Comparison of ENCODE assay signal across 14 cellular contexts in genomic region chr9:122537066-122537465, GRCh38. TPM values are rescaled to one million over a fixed set of nuclear protein-coding genes. Genes with fewer than 3 reads are reported as not detected.
"Had no signal": no experiment of that assay in that cellular context is flagged by ENCODE, and none has a peak within 500 bp of the region (broad histone marks: within the 10 kb centered on the region; RNA-seq: fewer than 3 reads in every experiment).

No MANE protein-coding gene starts in this region.

RNA-seq across cellular contexts. Expression of gene OR1N1, which starts 10.0 kb away (rescaled TPM):
- total RNA-seq: stomach, subcutaneous adipose tissue, suprapubic skin, temporal lobe, thoracic aorta, thyroid gland, tibial nerve, transverse colon, upper lobe of left lung, upper lobe of right lung, ureter, urinary bladder, uterus, vagina had no signal

RNA-seq across cellular contexts. Expression of gene OR1N2, which starts 15.8 kb away (rescaled TPM):
- total RNA-seq: stomach, subcutaneous adipose tissue, suprapubic skin, temporal lobe, thyroid gland, tibial nerve, transverse colon, upper lobe of left lung, upper lobe of right lung, ureter, urinary bladder, uterus, vagina had no signal

RNA-seq across cellular contexts. Expression of gene OR1J4, which starts 18.1 kb away (rescaled TPM):
- total RNA-seq: subcutaneous adipose tissue, suprapubic skin, temporal lobe, thoracic aorta, thyroid gland, tibial nerve, transverse colon, upper lobe of left lung, upper lobe of right lung, ureter, urinary bladder, uterus, vagina had no signal

RNA-seq across cellular contexts. Expression of gene OR1J2, which starts 26.5 kb away (rescaled TPM):
- total RNA-seq: subcutaneous adipose tissue, suprapubic skin, temporal lobe, thyroid gland, tibial nerve, transverse colon, upper lobe of right lung, urinary bladder, uterus, vagina had no signal

RNA-seq across cellular contexts. Expression of gene OR1L8, which starts 46.1 kb away (rescaled TPM):
- total RNA-seq: suprapubic skin, temporal lobe, thoracic aorta, transverse colon, upper lobe of right lung, ureter had no signal
